26 cellular contexts compared by ENCODE assay signal in the genomic region with DNA sequence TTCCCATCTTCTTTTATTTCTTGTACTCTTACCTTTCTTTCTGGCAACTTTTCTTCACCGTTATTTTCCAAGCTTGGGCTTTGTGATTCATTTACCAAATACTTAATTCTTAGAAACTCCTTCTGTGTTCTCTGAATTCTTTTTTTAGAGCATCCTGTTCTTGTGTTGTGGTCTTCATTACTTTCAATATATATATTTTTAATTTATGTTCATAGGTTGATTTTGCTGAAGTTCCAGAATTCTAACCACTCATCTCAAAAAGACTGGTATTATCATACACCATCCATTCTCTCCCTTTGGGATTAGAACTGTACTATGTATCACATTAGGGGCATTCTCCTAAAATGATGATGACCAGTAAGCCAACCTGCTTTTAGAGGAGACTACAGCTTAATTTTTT.
DNase-seq lines count a peak whose midpoint lies in the region; ATAC-seq and TF ChIP-seq lines count a peak whose summit lies in the region.
"Had no signal": no experiment of that assay in that cellular context is flagged by ENCODE, and none has a peak within 500 bp of the region (broad histone marks: within the 10 kb centered on the region; RNA-seq: fewer than 3 reads in every experiment).

No MANE protein-coding gene starts in this region.

- H3K9me3 Mint-ChIP-seq in CD8-positive, alpha-beta T cell, result no peaks in the 10 kb centered on the region
- peaks cover 33% of the 10 kb centered on the region for H3K9me3 Mint-ChIP-seq in activated CD8-positive, alpha-beta T cell treated with anti-CD3 and anti-CD28 coated beads, Interleukin-2, amount 10 ng/mL, durations not matched to agents 7 days and 5 days (ENCODE audit: insufficient read depth)
- no peaks in the 10 kb centered on the region for H3K9me3 Mint-ChIP-seq in immature natural killer cell

- TF ChIP-seq CTCF in CD8-positive, alpha-beta T cell (IDR thresholded peaks at IDR 0.05), result no peak

- ATAC-seq in activated CD4-positive, CD25-positive, alpha-beta regulatory T cell treated with anti-CD3 and anti-CD28 coated beads, Interleukin-2, amount 50 U/mL, for 24 hours, result peak; percentile 73 to 74
- no peak for ATAC-seq in CD8-positive, alpha-beta T cell
- peak; percentile 74 for ATAC-seq in activated CD8-positive, alpha-beta T cell treated with anti-CD3 and anti-CD28 coated beads, Interleukin-2, amount 10 ng/mL, durations not matched to agents 7 days and 5 days
- no peak for ATAC-seq in GM18873 (IDR thresholded peaks at IDR 0.05; ENCODE audit: low FRiP score, unreplicated experiment)
- ATAC-seq in GM19455 (IDR thresholded peaks at IDR 0.05; ENCODE audit: unreplicated experiment), result no peak
- ATAC-seq: gastroesophageal sphincter had no signal

- no peak for DNase-seq in activated CD4-positive, CD25-positive, alpha-beta regulatory T cell treated with anti-CD3 and anti-CD28 coated beads, Interleukin-2, amount 50 U/mL, for 72 hours
- no peak for DNase-seq in CD8-positive, alpha-beta T cell
- DNase-seq in activated CD8-positive, alpha-beta T cell treated with anti-CD3 and anti-CD28 coated beads, Interleukin-2, amount 10 ng/mL, durations not matched to agents 7 days and 5 days, result no peak
- DNase-seq in immature natural killer cell, result no peak
- DNase-seq in caudate nucleus (lab: John Stamatoyannopoulos, UW), result no peak
- DNase-seq: activated CD4-positive, alpha-beta T cell treated with anti-CD3 and anti-CD28 coated beads for 1 hour; activated CD8-positive, alpha-beta memory T cell treated with anti-CD3 and anti-CD28 coated beads, Interleukin-2, amount 50 U/mL, for 48 hours; dorsolateral prefrontal cortex; KG1; left ventricle myocardium inferior; mesendoderm; MG63; NCI-H1417 treated with DMSO at 0.1 percent for 48 hours; NCI-H2081 treated with DMSO at 0.1 percent for 48 hours; NCI-H226; nucleus accumbens; stimulated activated naive CD4-positive, alpha-beta T cell treated with Interleukin-2 at 50 U/mL for 16 hours; uterus had no signal

- no peak overlapping the region for H3K27ac ChIP-seq in CD8-positive, alpha-beta T cell (ENCODE audit: low read depth, low read length)
- H3K27ac ChIP-seq in caudate nucleus (ENCODE audit: low read depth, low read length), result no peak overlapping the region
- H3K27ac ChIP-seq: 22Rv1, dorsolateral prefrontal cortex, gastroesophageal sphincter, left ventricle myocardium inferior, prostate gland, SJSA1, uterus had no signal

- no peaks in the 10 kb centered on the region for H3K9me3 ChIP-seq in CD8-positive, alpha-beta T cell (ENCODE audit: low read length)
- H3K9me3 ChIP-seq: gastroesophageal sphincter, left ventricle myocardium inferior, MG63, prostate gland, SJSA1, uterus had no signal

- H3K4me1 Mint-ChIP-seq in CD8-positive, alpha-beta T cell (ENCODE audit: low read depth), result peaks cover 23% of the 10 kb centered on the region
- peaks cover 56% of the 10 kb centered on the region for H3K4me1 Mint-ChIP-seq in activated CD8-positive, alpha-beta T cell treated with anti-CD3 and anti-CD28 coated beads, Interleukin-2, amount 10 ng/mL, durations not matched to agents 7 days and 5 days (ENCODE audit: low read depth)
- H3K4me1 Mint-ChIP-seq in immature natural killer cell, result peaks cover 39 to 72% of the 10 kb centered on the region in 2 donors

- H3K27me3 Mint-ChIP-seq in CD8-positive, alpha-beta T cell (ENCODE audit: low read depth), result no peaks in the 10 kb centered on the region
- H3K27me3 Mint-ChIP-seq in activated CD8-positive, alpha-beta T cell treated with anti-CD3 and anti-CD28 coated beads, Interleukin-2, amount 10 ng/mL, durations not matched to agents 7 days and 5 days (ENCODE audit: low read depth), result no peaks in the 10 kb centered on the region
- peaks cover 0 to 2% (median 0%) of the 10 kb centered on the region in 3 donors for H3K27me3 Mint-ChIP-seq in immature natural killer cell (ENCODE audit: low read depth in 3 of 3)
- H3K27me3 Mint-ChIP-seq: CD4-positive, CD25-positive, alpha-beta regulatory T cell had no signal

- no peaks in the 10 kb centered on the region for H3K27me3 ChIP-seq in CD8-positive, alpha-beta T cell (ENCODE audit: insufficient read depth, low read length)
- H3K27me3 ChIP-seq: dorsolateral prefrontal cortex, gastroesophageal sphincter, MG63, SJSA1, uterus had no signal

- H3K4me3 Mint-ChIP-seq in CD8-positive, alpha-beta T cell, result peak overlapping the region; percentile 36
- peak overlapping the region; percentile 44 for H3K4me3 Mint-ChIP-seq in activated CD8-positive, alpha-beta T cell treated with anti-CD3 and anti-CD28 coated beads, Interleukin-2, amount 10 ng/mL, durations not matched to agents 7 days and 5 days
- peak overlapping the region; percentile 55 to 85 (median 79) for H3K4me3 Mint-ChIP-seq in immature natural killer cell

- H3K27ac Mint-ChIP-seq in CD8-positive, alpha-beta T cell, result peak overlapping the region; percentile 7
- peak overlapping the region; percentile 80 for H3K27ac Mint-ChIP-seq in activated CD8-positive, alpha-beta T cell treated with anti-CD3 and anti-CD28 coated beads, Interleukin-2, amount 10 ng/mL, durations not matched to agents 7 days and 5 days
- peak overlapping the region in 5 of 6 donors; percentile 42 to 82 (median 73) for H3K27ac Mint-ChIP-seq in immature natural killer cell

- intact Hi-C loops in CD8-positive, alpha-beta T cell (cut with DNase I, micrococcal nuclease), result no loop called here

- POLR2A ChIA-PET in CD8-positive, alpha-beta T cell (lab: Charles Lee), result interaction anchor here (0.6 to 1.2 kb wide), 2 partner anchors 13 to 26 kb away, joined by 3 read pairs; no protein-coding TSS in a partner anchor
- POLR2A ChIA-PET in activated CD8-positive, alpha-beta T cell treated with anti-CD3 and anti-CD28 coated beads, Interleukin-2, amount 10 ng/mL, durations not matched to agents 7 days and 5 days (lab: Charles Lee), result no interaction called here

- no peaks in the 10 kb centered on the region for H3K36me3 Mint-ChIP-seq in CD8-positive, alpha-beta T cell
- peaks cover 57% of the 10 kb centered on the region for H3K36me3 Mint-ChIP-seq in activated CD8-positive, alpha-beta T cell treated with anti-CD3 and anti-CD28 coated beads, Interleukin-2, amount 10 ng/mL, durations not matched to agents 7 days and 5 days (ENCODE audit: low read depth)
- peaks cover 0 to 9% (median 4%) of the 10 kb centered on the region in 3 donors for H3K36me3 Mint-ChIP-seq in immature natural killer cell
- H3K36me3 Mint-ChIP-seq: CD4-positive, CD25-positive, alpha-beta regulatory T cell had no signal

- CTCF ChIA-PET in CD8-positive, alpha-beta T cell (lab: Charles Lee), result interaction anchor here (1.1 kb wide), 1 partner anchor 14 kb away, joined by 3 read pairs; no protein-coding TSS in a partner anchor
- CTCF ChIA-PET in activated CD8-positive, alpha-beta T cell treated with anti-CD3 and anti-CD28 coated beads, Interleukin-2, amount 10 ng/mL, durations not matched to agents 7 days and 5 days (lab: Charles Lee), result interaction anchor here (0.9 to 1.6 kb wide), 2 partner anchors 14 to 378 kb away, joined by 3 read pairs; no protein-coding TSS in a partner anchor

- H3K4me3 ChIP-seq in CD8-positive, alpha-beta T cell (ENCODE audit: low read depth, low read length), result no peak overlapping the region
- H3K4me3 ChIP-seq: dorsolateral prefrontal cortex, gastroesophageal sphincter, left ventricle myocardium inferior, MG63, prostate gland, SJSA1, uterus had no signal

- H3K36me3 ChIP-seq in CD8-positive, alpha-beta T cell (ENCODE audit: insufficient read depth, low read length), result no peaks in the 10 kb centered on the region
- H3K36me3 ChIP-seq: gastroesophageal sphincter, left ventricle myocardium inferior, MG63, prostate gland, SJSA1, uterus had no signal

- H3K4me1 ChIP-seq in CD8-positive, alpha-beta T cell (ENCODE audit: insufficient read depth, low read length), result peaks cover 15% of the 10 kb centered on the region
- H3K4me1 ChIP-seq: gastroesophageal sphincter, left ventricle myocardium inferior, prostate gland, SJSA1, uterus had no signal

Comparison
In these comparisons a context has a peak if more than half of its experiments do, and no peak if none do; other contexts are left out.
1. ATAC-seq: peak in activated CD4-positive, CD25-positive, alpha-beta regulatory T cell treated with anti-CD3 and anti-CD28 coated beads, Interleukin-2, amount 50 U/mL, for 24 hours (2 of 2) and activated CD8-positive, alpha-beta T cell treated with anti-CD3 and anti-CD28 coated beads, Interleukin-2, amount 10 ng/mL, durations not matched to agents 7 days and 5 days (single experiment); none in CD8-positive, alpha-beta T cell (single experiment), GM18873 (single experiment) and GM19455 (single experiment).
2. H3K27ac Mint-ChIP-seq: peak in every context shown above with its lines; median percentile 80 in activated CD8-positive, alpha-beta T cell treated with anti-CD3 and anti-CD28 coated beads, Interleukin-2, amount 10 ng/mL, durations not matched to agents 7 days and 5 days; 73 in immature natural killer cell; 7 in CD8-positive, alpha-beta T cell.
3. Peak in every context shown above with its lines, with median percentiles within 50 percentile points of each other: H3K4me3 Mint-ChIP-seq.